ENCODE assay signal across 9 cellular contexts in genomic region chr9:120878188-120879130, GRCh38. TPM values are rescaled to one million over a fixed set of nuclear protein-coding genes. Genes with fewer than 3 reads are reported as not detected.
DNase-seq lines count a peak whose midpoint lies in the region; ATAC-seq and TF ChIP-seq lines count a peak whose summit lies in the region.
"Had no signal": no experiment of that assay in that cellular context is flagged by ENCODE, and none has a peak within 500 bp of the region (broad histone marks: within the 10 kb centered on the region; RNA-seq: fewer than 3 reads in every experiment).

No MANE protein-coding gene starts in this region.

- peak overlapping the region; percentile 88 for H3K4me3 Mint-ChIP-seq in activated T-helper 2 cell treated with anti-CD3 and anti-CD28 coated beads, Interferon-gamma antibody, Interleukin-2, Interleukin-4, amounts not matched to agents 10 μg/mL and 5 μg/mL and 100 μg/mL, durations not matched to agents 14 hours and 24 hours and 36 hours (ENCODE audit: low read depth)
- H3K4me3 Mint-ChIP-seq in natural killer cell treated with Interleukin-12 subunit alpha and Interleukin-12 subunit beta and Interleukin-15 and Interleukin-18, amount 100 ng/mL, for 72 hours, result peak overlapping the region; percentile 97

- intact Hi-C loops in activated T-helper 2 cell treated with anti-CD3 and anti-CD28 coated beads, Interferon-gamma antibody, Interleukin-2, Interleukin-4, amounts not matched to agents 10 μg/mL and 5 μg/mL and 100 μg/mL, durations not matched to agents 14 hours and 24 hours and 36 hours (cut with micrococcal nuclease), result no loop called here

- H3K4me3 ChIP-seq in DOHH2 (ENCODE audit: low read length), result peak overlapping the region; percentile 93
- H3K4me3 ChIP-seq in Karpas-422 (ENCODE audit: low read length), result peak overlapping the region; percentile 80

- H3K4me1 ChIP-seq in DOHH2 (ENCODE audit: control insufficient read depth, low read length) (peaks cover 87% of the 10 kb centered on the region), Karpas-422 (ENCODE audit: low read length) (peaks cover 73% of the 10 kb centered on the region)

- H3K9me2 ChIP-seq in DOHH2 (replicated peaks; ENCODE audit: control insufficient read depth, low read length) (no peaks in the 10 kb centered on the region), Karpas-422 (replicated peaks; ENCODE audit: insufficient read depth, low read length) (no peaks in the 10 kb centered on the region)

- no peak for ATAC-seq in natural killer cell treated with Interleukin-12 subunit alpha and Interleukin-12 subunit beta and Interleukin-15 and Interleukin-18, amount 100 ng/mL, for 72 hours
- ATAC-seq in HG02852 (IDR thresholded peaks at IDR 0.05; ENCODE audit: unreplicated experiment) (no peak), GM18861 (IDR thresholded peaks at IDR 0.05; ENCODE audit: unreplicated experiment) (no peak)

- H3K9me3 ChIP-seq in DOHH2 (ENCODE audit: control insufficient read depth, insufficient read depth, low read length), result no peaks in the 10 kb centered on the region
- no peaks in the 10 kb centered on the region for H3K9me3 ChIP-seq in Karpas-422 (ENCODE audit: low read length)
- H3K9me3 ChIP-seq: left ventricle myocardium inferior had no signal

- no peak for TF ChIP-seq CTCF in DOHH2 (IDR thresholded peaks at IDR 0.05; ENCODE audit: low read depth, low read length, poor library complexity, severe bottlenecking)

- no peak overlapping the region for H2AFZ ChIP-seq in Karpas-422 (ENCODE audit: low read length)

- no peaks in the 10 kb centered on the region for H3K9me3 Mint-ChIP-seq in activated T-helper 2 cell treated with anti-CD3 and anti-CD28 coated beads, Interferon-gamma antibody, Interleukin-2, Interleukin-4, amounts not matched to agents 10 μg/mL and 5 μg/mL and 100 μg/mL, durations not matched to agents 14 hours and 24 hours and 36 hours
- H3K9me3 Mint-ChIP-seq in natural killer cell treated with Interleukin-12 subunit alpha and Interleukin-12 subunit beta and Interleukin-15 and Interleukin-18, amount 100 ng/mL, for 72 hours, result no peaks in the 10 kb centered on the region

- H3K27me3 ChIP-seq in DOHH2 (ENCODE audit: control insufficient read depth, low read length) (no peaks in the 10 kb centered on the region), Karpas-422 (ENCODE audit: low read length) (no peaks in the 10 kb centered on the region)

- peak overlapping the region; percentile 96 for H3K9ac ChIP-seq in Karpas-422 (ENCODE audit: low read length)

- H4K20me1 ChIP-seq in DOHH2 (ENCODE audit: control insufficient read depth, insufficient read depth, low read depth, low read length) (no peaks in the 10 kb centered on the region), Karpas-422 (ENCODE audit: insufficient read depth, low read depth, low read length) (no peaks in the 10 kb centered on the region)

- no peaks in the 10 kb centered on the region for H3K27me3 Mint-ChIP-seq in activated T-helper 2 cell treated with anti-CD3 and anti-CD28 coated beads, Interferon-gamma antibody, Interleukin-2, Interleukin-4, amounts not matched to agents 10 μg/mL and 5 μg/mL and 100 μg/mL, durations not matched to agents 14 hours and 24 hours and 36 hours (ENCODE audit: low read depth)
- peaks cover 0 to 2% of the 10 kb centered on the region in 2 donors for H3K27me3 Mint-ChIP-seq in natural killer cell treated with Interleukin-12 subunit alpha and Interleukin-12 subunit beta and Interleukin-15 and Interleukin-18, amount 100 ng/mL, for 72 hours

- H3K36me3 Mint-ChIP-seq in activated T-helper 2 cell treated with anti-CD3 and anti-CD28 coated beads, Interferon-gamma antibody, Interleukin-2, Interleukin-4, amounts not matched to agents 10 μg/mL and 5 μg/mL and 100 μg/mL, durations not matched to agents 14 hours and 24 hours and 36 hours (ENCODE audit: low read depth), result peaks cover 45% of the 10 kb centered on the region
- H3K36me3 Mint-ChIP-seq in natural killer cell treated with Interleukin-12 subunit alpha and Interleukin-12 subunit beta and Interleukin-15 and Interleukin-18, amount 100 ng/mL, for 72 hours, result peaks cover 21% of the 10 kb centered on the region

- peaks cover 46% of the 10 kb centered on the region for H3K36me3 ChIP-seq in DOHH2 (ENCODE audit: control insufficient read depth, low read length)
- peaks cover 24% of the 10 kb centered on the region for H3K36me3 ChIP-seq in Karpas-422 (ENCODE audit: insufficient read depth, low read length)
- H3K36me3 ChIP-seq: left ventricle myocardium inferior had no signal

- H3K4me1 Mint-ChIP-seq in activated T-helper 2 cell treated with anti-CD3 and anti-CD28 coated beads, Interferon-gamma antibody, Interleukin-2, Interleukin-4, amounts not matched to agents 10 μg/mL and 5 μg/mL and 100 μg/mL, durations not matched to agents 14 hours and 24 hours and 36 hours (ENCODE audit: low read depth), result peaks cover 69% of the 10 kb centered on the region
- peaks cover 41 to 43% of the 10 kb centered on the region in 2 donors for H3K4me1 Mint-ChIP-seq in natural killer cell treated with Interleukin-12 subunit alpha and Interleukin-12 subunit beta and Interleukin-15 and Interleukin-18, amount 100 ng/mL, for 72 hours (ENCODE audit: low read depth in 2 of 2)

- H3K4me2 ChIP-seq in DOHH2 (ENCODE audit: low read length) (peak overlapping the region; percentile 85), Karpas-422 (ENCODE audit: low read depth, low read length, poor library complexity, severe bottlenecking) (peak overlapping the region; percentile 99)

- H3F3A ChIP-seq in DOHH2 (ENCODE audit: control insufficient read depth, insufficient read depth), result peaks cover 31% of the 10 kb centered on the region

- H3K27ac ChIP-seq in DOHH2 (ENCODE audit: low read depth, low read length) (peak overlapping the region; percentile 95), Karpas-422 (ENCODE audit: low read length) (peak overlapping the region; percentile 92)

- H3K27ac Mint-ChIP-seq in activated T-helper 2 cell treated with anti-CD3 and anti-CD28 coated beads, Interferon-gamma antibody, Interleukin-2, Interleukin-4, amounts not matched to agents 10 μg/mL and 5 μg/mL and 100 μg/mL, durations not matched to agents 14 hours and 24 hours and 36 hours, result peak overlapping the region; percentile 93
- H3K27ac Mint-ChIP-seq in natural killer cell treated with Interleukin-12 subunit alpha and Interleukin-12 subunit beta and Interleukin-15 and Interleukin-18, amount 100 ng/mL, for 72 hours, result peak overlapping the region; percentile 87 to 91

- DNase-seq in Karpas-422, result peak; percentile 65
- DNase-seq in activated T-helper 2 cell treated with anti-CD3 and anti-CD28 coated beads, Interferon-gamma antibody, Interleukin-2, Interleukin-4, amounts not matched to agents 10 μg/mL and 5 μg/mL and 100 μg/mL, durations not matched to agents 14 hours and 24 hours and 36 hours (ENCODE audit: low spot score), result no peak
- DNase-seq in natural killer cell treated with Interleukin-12 subunit alpha and Interleukin-12 subunit beta and Interleukin-15 and Interleukin-18, amount 100 ng/mL, for 72 hours (ENCODE audit: low spot score), result peak; percentile 51
- no peak for DNase-seq in mesenteric fat pad (ENCODE audit: low spot score)
- DNase-seq in NOMO-1 treated with dmso at 0.1 percent for 144 hours (lab: John Stamatoyannopoulos, UW; ENCODE audit: unreplicated experiment), result no peak
- DNase-seq: left ventricle myocardium inferior had no signal

- peaks cover 40% of the 10 kb centered on the region for H3K79me2 ChIP-seq in DOHH2 (ENCODE audit: control insufficient read depth, low read length)
- peaks cover 16% of the 10 kb centered on the region for H3K79me2 ChIP-seq in Karpas-422 (ENCODE audit: low read length)

RNA-seq across cellular contexts. Expression of gene PHF19, which starts 1.5 kb away (rescaled TPM):
- 34.8 and 76.9 TPM in 2 replicates for total RNA-seq in Karpas-422 (2014; rRNA removed; shearing (Covaris generic); ENCODE audit: low replicate concordance)
- total RNA-seq in activated T-helper 2 cell treated with anti-CD3 and anti-CD28 coated beads, Interferon-gamma antibody, Interleukin-2, Interleukin-4, amounts not matched to agents 10 μg/mL and 5 μg/mL and 100 μg/mL, durations not matched to agents 14 hours and 24 hours and 36 hours, result 167 and 170 TPM in 2 replicates
- 100 to 1,000 TPM in 1 of 2 donors, 10 to 100 TPM in 1; 97.4 to 177 TPM for total RNA-seq in natural killer cell treated with Interleukin-12 subunit alpha and Interleukin-12 subunit beta and Interleukin-15 and Interleukin-18, amount 100 ng/mL, for 72 hours
- total RNA-seq in mesenteric fat pad, result 13.7 TPM

RNA-seq across cellular contexts. Expression of gene PSMD5, which starts 35.7 kb away (rescaled TPM):
- total RNA-seq in Karpas-422 (2014; rRNA removed; shearing (Covaris generic); ENCODE audit: low replicate concordance), result 14.4 and 26.1 TPM in 2 replicates
- total RNA-seq in activated T-helper 2 cell treated with anti-CD3 and anti-CD28 coated beads, Interferon-gamma antibody, Interleukin-2, Interleukin-4, amounts not matched to agents 10 μg/mL and 5 μg/mL and 100 μg/mL, durations not matched to agents 14 hours and 24 hours and 36 hours, result 61.8 and 67.9 TPM in 2 replicates
- total RNA-seq in natural killer cell treated with Interleukin-12 subunit alpha and Interleukin-12 subunit beta and Interleukin-15 and Interleukin-18, amount 100 ng/mL, for 72 hours, result 10 to 100 TPM; 59.5 to 70.4 TPM
- 54.6 TPM for total RNA-seq in mesenteric fat pad

RNA-seq across cellular contexts. Expression of gene TRAF1, which starts 48.1 kb away (rescaled TPM):
- 18.8 and 23.8 TPM in 2 replicates for total RNA-seq in Karpas-422 (2014; rRNA removed; shearing (Covaris generic); ENCODE audit: low replicate concordance)
- 164 TPM in 2 replicates for total RNA-seq in activated T-helper 2 cell treated with anti-CD3 and anti-CD28 coated beads, Interferon-gamma antibody, Interleukin-2, Interleukin-4, amounts not matched to agents 10 μg/mL and 5 μg/mL and 100 μg/mL, durations not matched to agents 14 hours and 24 hours and 36 hours
- 100 to 1,000 TPM; 145 to 375 TPM for total RNA-seq in natural killer cell treated with Interleukin-12 subunit alpha and Interleukin-12 subunit beta and Interleukin-15 and Interleukin-18, amount 100 ng/mL, for 72 hours
- 1.6 TPM for total RNA-seq in mesenteric fat pad

Comparison
In these comparisons a context has a peak if more than half of its experiments do, and no peak if none do; other contexts are left out.
1. DNase-seq: peak in Karpas-422 (single experiment) and natural killer cell treated with Interleukin-12 subunit alpha and Interleukin-12 subunit beta and Interleukin-15 and Interleukin-18, amount 100 ng/mL, for 72 hours (single experiment); none in activated T-helper 2 cell treated with anti-CD3 and anti-CD28 coated beads, Interferon-gamma antibody, Interleukin-2, Interleukin-4, amounts not matched to agents 10 μg/mL and 5 μg/mL and 100 μg/mL, durations not matched to agents 14 hours and 24 hours and 36 hours (single experiment), mesenteric fat pad (single experiment) and NOMO-1 treated with dmso at 0.1 percent for 144 hours (single experiment).